ENCODE assay signal across 1 cellular context in the genomic region with DNA sequence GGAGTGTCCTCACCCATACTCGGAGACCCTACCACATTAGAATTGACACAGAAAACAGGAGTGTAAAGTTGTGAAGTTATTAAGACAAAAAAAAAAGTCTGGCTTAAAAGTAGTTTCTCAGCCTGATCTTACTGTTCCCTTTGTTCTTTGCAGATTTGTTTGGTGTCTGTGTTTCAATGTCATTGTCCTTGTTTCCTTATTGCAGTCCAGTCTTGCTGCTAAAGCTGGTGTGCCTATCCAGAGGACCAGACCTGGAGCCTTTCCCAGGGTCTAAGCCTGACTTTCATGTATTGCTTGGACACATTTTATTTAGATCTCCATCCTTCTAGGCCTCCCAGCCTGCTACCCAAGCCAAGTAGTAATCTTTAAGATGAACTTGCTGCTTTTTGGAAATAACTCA.
TF ChIP-seq lines count a peak whose summit lies in the region.

No MANE protein-coding gene starts in this region.

TF ChIP-seq in endothelial cell of umbilical vein, 7 proteins besides CTCF, POLR2A, EP300 and RAD21:
- no peak for TF ChIP-seq POLR2AphosphoS5 (IDR thresholded peaks at IDR 0.05; ENCODE audit: insufficient read depth, low read depth, low read length)
- no peak for TF ChIP-seq MAX (IDR thresholded peaks at IDR 0.05; ENCODE audit: insufficient read depth, insufficient read length)
- TF ChIP-seq FOS (IDR thresholded peaks at IDR 0.05; ENCODE audit: borderline replicate concordance, insufficient read depth, low read length) = no peak
- TF ChIP-seq GATA2 (IDR thresholded peaks at IDR 0.05; ENCODE audit: insufficient read depth, insufficient read length, low read depth, low read length) = no peak
- TF ChIP-seq JUN (IDR thresholded peaks at IDR 0.05; ENCODE audit: borderline replicate concordance, insufficient read depth, insufficient read length, low read depth) = no peak
- no peak for TF ChIP-seq EZH2 (IDR thresholded peaks at IDR 0.05; ENCODE audit: borderline replicate concordance, low read depth, low read length, severe bottlenecking)
- no peak for TF ChIP-seq MYC (IDR thresholded peaks at IDR 0.05; ENCODE audit: low read depth, low read length)
